20 cellular contexts compared by ENCODE assay signal in genomic region chr12:68089101-68089500, GRCh38.
DNase-seq lines count a peak whose midpoint lies in the region; ATAC-seq, FAIRE-seq and TF ChIP-seq lines count a peak whose summit lies in the region.
"Had no signal": no experiment of that assay in that cellular context is flagged by ENCODE, and none has a peak within 500 bp of the region (broad histone marks: within the 10 kb centered on the region; RNA-seq: fewer than 3 reads in every experiment).

No MANE protein-coding gene starts in this region.

- no peak for FAIRE-seq in HepG2 (lab: Jason Lieb, UNC)
- no peak for FAIRE-seq in K562 (lab: Jason Lieb, UNC)
- no peak for FAIRE-seq in small intestine (lab: Jason Lieb, UNC)
- FAIRE-seq: GM12892, H1 had no signal

- H4K20me1 ChIP-seq in HepG2 (ENCODE audit: insufficient read depth, low read length) (no peaks in the 10 kb centered on the region), HCT116 (ENCODE audit: insufficient read depth) (no peaks in the 10 kb centered on the region), K562 (replicated peaks; ENCODE audit: control insufficient read depth, insufficient read depth, low read length) (no peaks in the 10 kb centered on the region)

- CTCF ChIA-PET in HepG2 (lab: Yijun Ruan, JAX; ENCODE audit: low intra/inter-chr PET ratio, low total read pairs): no interaction called here
- CTCF ChIA-PET in HCT116 (lab: Charles Lee): no interaction called here
- CTCF ChIA-PET in K562 (lab: Yijun Ruan, JAX; ENCODE audit: low intra/inter-chr PET ratio): no interaction called here

- H2AFZ ChIP-seq in HepG2 (ENCODE audit: low read length): no peak overlapping the region
- H2AFZ ChIP-seq in HCT116 (ENCODE audit: low read depth, low read length, poor library complexity, severe bottlenecking): no peak overlapping the region
- no peak overlapping the region for H2AFZ ChIP-seq in K562 (ENCODE audit: low read depth, low read length)
- H2AFZ ChIP-seq: GM23248 had no signal

- DNase-seq in HepG2 (ENCODE audit: low spot score): no peak
- no peak for DNase-seq in right lobe of liver
- DNase-seq in HCT116 (ENCODE audit: low read depth, low spot score): no peak
- DNase-seq in OCI-M1 (lab: John Stamatoyannopoulos, UW): peak; percentile 34
- no peak for DNase-seq in K562 (ENCODE audit: extremely low read depth in 1 of 4, low spot score in 3 of 4)
- no peak for DNase-seq in small intestine
- DNase-seq: C1 segment of cervical spinal cord; Calu3; CD4-positive, alpha-beta memory T cell; COR-L47; DMS79; EL; GDM1; GM23248; H7; HCEC 1CT; HFFc6 had no signal

- RAD21 ChIA-PET in HCT116 (lab: Charles Lee; ENCODE audit: low non-redundant PET in 1 of 2, low total read pairs in 2 of 2, uncharacterized antibody in 2 of 2, unreplicated experiment in 2 of 2): no interaction called here

- POLR2A ChIA-PET in HepG2 (lab: Yijun Ruan, JAX) (no interaction called here), HCT116 (lab: Charles Lee) (no interaction called here), K562 (lab: Yijun Ruan, JAX) (no interaction called here)

- H3K4me1 ChIP-seq in HepG2 (ENCODE audit: insufficient read depth, low read length): no peaks in the 10 kb centered on the region
- no peaks in the 10 kb centered on the region for H3K4me1 ChIP-seq in right lobe of liver
- no peaks in the 10 kb centered on the region for H3K4me1 ChIP-seq in HCT116 (ENCODE audit: control insufficient read depth in 1 of 2, insufficient read depth in 2 of 2, low read length in 2 of 2)
- no peaks in the 10 kb centered on the region for H3K4me1 ChIP-seq in K562 (replicated peaks in 1 of 2; ENCODE audit: control insufficient read depth in 2 of 2, insufficient read depth in 2 of 2, low read length in 2 of 2)
- H3K4me1 ChIP-seq in small intestine (ENCODE audit: control insufficient read depth in 2 of 2, insufficient read depth in 1 of 2, low read depth in 1 of 2, low read length in 1 of 2): no peaks in the 10 kb centered on the region

- TF ChIP-seq RAD21 in HepG2 (CRISPR knock-in tag; IDR thresholded peaks at IDR 0.05) (no peak), HCT116 (IDR thresholded peaks at IDR 0.05; ENCODE audit: low read depth) (no peak), K562 (CRISPR knock-in tag; conservative IDR thresholded peaks at IDR 0.05 in 1 of 2, IDR thresholded peaks at IDR 0.05 in 1 of 2) (no peak)

- TF ChIP-seq CTCF in HepG2 (CRISPR knock-in tag; IDR thresholded peaks at IDR 0.05): no peak
- no peak for TF ChIP-seq CTCF in right lobe of liver (IDR thresholded peaks at IDR 0.05)
- no peak for TF ChIP-seq CTCF in HCT116 (IDR thresholded peaks at IDR 0.05 in 2 of 3, conservative IDR thresholded peaks at IDR 0.05 in 1 of 3; ENCODE audit: borderline replicate concordance in 1 of 3, insufficient read depth in 1 of 3, low read depth in 2 of 3, low read length in 2 of 3)
- no peak for TF ChIP-seq CTCF in K562 (IDR thresholded peaks at IDR 0.05 in 2 of 3, conservative IDR thresholded peaks at IDR 0.05 in 1 of 3; ENCODE audit: insufficient read depth in 2 of 3, low read depth in 1 of 3, low read length in 3 of 3)

- H3K9me3 ChIP-seq in HepG2 (ENCODE audit: low read length): peaks cover 7% of the 10 kb centered on the region; the same call in 1 of the 2 replicates
- no peaks in the 10 kb centered on the region for H3K9me3 ChIP-seq in right lobe of liver
- no peaks in the 10 kb centered on the region; a peak in 1 of 4 replicates for H3K9me3 ChIP-seq in HCT116 (ENCODE audit: control insufficient read depth in 1 of 2, insufficient read depth in 1 of 2, low read depth in 1 of 2, low read length in 2 of 2)
- peaks cover 3% of the 10 kb centered on the region; the same call in 1 of the 2 replicates for H3K9me3 ChIP-seq in K562 (replicated peaks; ENCODE audit: control insufficient read depth, insufficient read depth, low read depth, low read length)
- H3K9me3 ChIP-seq in small intestine (ENCODE audit: control insufficient read depth, low read depth): no peaks in the 10 kb centered on the region

- in situ Hi-C loops in HepG2 (cut with HindIII; ENCODE audit: extremely low pct_ligation_motif_present, low pct_unique_long_range_greater_than_20kb) (no loop called here), K562 (cut with MboI) (no loop called here)

- H3K36me3 ChIP-seq in HepG2 (replicated peaks in 1 of 2; ENCODE audit: control insufficient read depth in 1 of 2, insufficient read depth in 2 of 2, low read length in 2 of 2) (no peaks in the 10 kb centered on the region), right lobe of liver (no peaks in the 10 kb centered on the region), HCT116 (ENCODE audit: control insufficient read depth in 1 of 2, insufficient read depth in 2 of 2, low read length in 2 of 2) (no peaks in the 10 kb centered on the region), K562 (ENCODE audit: control insufficient read depth, insufficient read depth, low read length) (no peaks in the 10 kb centered on the region), small intestine (ENCODE audit: control insufficient read depth in 2 of 2, insufficient read depth in 2 of 2, low read length in 2 of 2) (no peaks in the 10 kb centered on the region)

- H3K9me2 ChIP-seq in HCT116 (ENCODE audit: insufficient read depth): no peaks in the 10 kb centered on the region; the same call in 1 of the 2 replicates

- TF ChIP-seq EP300 in HepG2 (IDR thresholded peaks at IDR 0.05; ENCODE audit: low read depth in 2 of 2, low read length in 2 of 2) (no peak), HepG2 (CRISPR knock-in tag; IDR thresholded peaks at IDR 0.05; ENCODE audit: borderline replicate concordance) (no peak), K562 (IDR thresholded peaks at IDR 0.05; ENCODE audit: low read length) (no peak)

- H3K4me2 ChIP-seq in HepG2 (ENCODE audit: low read depth, low read length) (no peak overlapping the region), HCT116 (ENCODE audit: low read length) (no peak overlapping the region), K562 (ENCODE audit: insufficient read depth, low read length) (no peak overlapping the region)

- H3K4me3 ChIP-seq in HepG2 (replicated peaks in 1 of 3; ENCODE audit: insufficient read depth in 1 of 3, low read depth in 2 of 3, low read length in 3 of 3) (no peak overlapping the region), right lobe of liver (no peak overlapping the region), HCT116 (replicated peaks in 1 of 2; ENCODE audit: low read depth in 1 of 2, low read length in 2 of 2) (no peak overlapping the region), K562 (no peak overlapping the region), small intestine (ENCODE audit: low read depth in 1 of 2, low read length in 2 of 2) (no peak overlapping the region)
- H3K4me3 ChIP-seq: GM23248 had no signal

- H3K27me3 ChIP-seq in HepG2 (ENCODE audit: control insufficient read depth in 1 of 2, insufficient read depth in 2 of 2, low read length in 2 of 2) (no peaks in the 10 kb centered on the region), right lobe of liver (no peaks in the 10 kb centered on the region), HCT116 (ENCODE audit: insufficient read depth, low read length) (no peaks in the 10 kb centered on the region), K562 (ENCODE audit: control insufficient read depth in 2 of 2, insufficient read depth in 2 of 2, low read length in 2 of 2) (no peaks in the 10 kb centered on the region), small intestine (ENCODE audit: control insufficient read depth in 2 of 2, insufficient read depth in 2 of 2, low read length in 2 of 2) (no peaks in the 10 kb centered on the region)

- no peak for TF ChIP-seq POLR2A in HepG2 (IDR thresholded peaks at IDR 0.05; ENCODE audit: insufficient read depth in 1 of 2, low read depth in 2 of 2, low read length in 2 of 2)
- TF ChIP-seq POLR2A in right lobe of liver (IDR thresholded peaks at IDR 0.05): no peak
- no peak for TF ChIP-seq POLR2A in HCT116 (IDR thresholded peaks at IDR 0.05; ENCODE audit: borderline replicate concordance, extremely low read depth, insufficient read depth, insufficient read length)
- TF ChIP-seq POLR2A in K562 (conservative IDR thresholded peaks at IDR 0.05): no peak

- ATAC-seq in HepG2 (no peak), right lobe of liver (no peak), HCT116 (no peak), K562 (no peak), esophagus mucosa (no peak)

- intact Hi-C loops in HepG2 (cut with micrococcal nuclease; ENCODE audit: unreplicated experiment) (no loop called here), right lobe of liver (cut with DNase I) (no loop called here), HCT116 (cut with micrococcal nuclease) (no loop called here), K562 (cut with micrococcal nuclease) (no loop called here)

- H3K27ac ChIP-seq in HepG2 (ENCODE audit: extremely low read length, insufficient read depth, low read length) (no peak overlapping the region), right lobe of liver (no peak overlapping the region), HCT116 (ENCODE audit: low read depth, low read length) (no peak overlapping the region), K562 (ENCODE audit: extremely low read depth, low read depth, low read length) (no peak overlapping the region), small intestine (ENCODE audit: low read depth in 1 of 2, low read length in 1 of 2) (no peak overlapping the region)
- H3K27ac ChIP-seq: GM23248 had no signal

- WGBS in HepG2 (ENCODE audit: low lambda C conversion rate): 1% methylated on average over 2 of the region's 2 CpGs
- WGBS in right lobe of liver (ENCODE audit: insufficient coverage, low coverage, low lambda C conversion rate, missing lambda C conversion rate): 65% methylated on average over 2 of the region's 2 CpGs
- 3% methylated on average over 2 of the region's 2 CpGs for WGBS in K562 (ENCODE audit: insufficient coverage, low coverage, missing lambda C conversion rate)
- 86 to 88% (median 87%) methylated on average over 2 of the region's 2 CpGs for WGBS in small intestine, 3 donors

- no peaks in the 10 kb centered on the region for H3K9me1 ChIP-seq in K562 (ENCODE audit: control insufficient read depth, insufficient read depth, low read length)

- BruUV-seq in HepG2 (replicated peaks; lab: Mats Ljungman, UMichigan): no TSS peak
- no TSS peak for BruUV-seq in HCT116 (replicated peaks; lab: Mats Ljungman, UMichigan)
- no TSS peak for BruUV-seq in K562 (replicated peaks; lab: Mats Ljungman, UMichigan)

- no peak overlapping the region for H3K9ac ChIP-seq in HepG2 (ENCODE audit: insufficient read depth, low read depth, low read length)
- no peak overlapping the region for H3K9ac ChIP-seq in HCT116 (ENCODE audit: low read length)
- H3K9ac ChIP-seq in K562 (ENCODE audit: insufficient read depth in 1 of 2, low read depth in 2 of 2, low read length in 2 of 2): no peak overlapping the region
- H3K9ac ChIP-seq: GM23248 had no signal

- H3K79me2 ChIP-seq in HepG2 (ENCODE audit: insufficient read depth, low read length): no peaks in the 10 kb centered on the region
- no peaks in the 10 kb centered on the region for H3K79me2 ChIP-seq in HCT116 (ENCODE audit: insufficient read depth, low read length)
- H3K79me2 ChIP-seq in K562 (ENCODE audit: control insufficient read depth, insufficient read depth, low read length): no peaks in the 10 kb centered on the region

TF ChIP-seq in HepG2, 621 proteins besides CTCF, POLR2A, EP300 and RAD21 (continues in another document):
- TF ChIP-seq NKX3-1 (CRISPR knock-in tag; IDR thresholded peaks at IDR 0.05): no peak

TF ChIP-seq in HCT116, 20 proteins besides CTCF, POLR2A, EP300 and RAD21 (continues in another document):
- TF ChIP-seq CBX3 (IDR thresholded peaks at IDR 0.05; ENCODE audit: low read depth): peak; percentile 53; the same call in 1 of the 2 replicates
